Comparison of ENCODE assay signal across 8 cellular contexts in genomic region chr3:157160652-157161480, GRCh38. TPM values are rescaled to one million over a fixed set of nuclear protein-coding genes. Genes with fewer than 3 reads are reported as not detected.
DNase-seq lines count a peak whose midpoint lies in the region; ATAC-seq and TF ChIP-seq lines count a peak whose summit lies in the region.

No MANE protein-coding gene starts in this region.

- H3K4me3 Mint-ChIP-seq in activated naive CD8-positive, alpha-beta T cell = peak overlapping the region; percentile 94

- intact Hi-C loops in cardiac septum (cut with DNase I) = loop anchor here (1.0 to 10.0 kb wide), 3 partner anchors 13 to 84 kb away; no protein-coding TSS in a partner anchor

- H3K36me3 Mint-ChIP-seq in activated naive CD8-positive, alpha-beta T cell = peaks cover 27% of the 10 kb centered on the region

- peak overlapping the region; percentile 99 for H3K27ac Mint-ChIP-seq in activated naive CD8-positive, alpha-beta T cell

- H3K4me1 Mint-ChIP-seq in activated naive CD8-positive, alpha-beta T cell (ENCODE audit: low read depth) = peaks cover 42% of the 10 kb centered on the region

- peak; percentile 35 for ATAC-seq in GM21390 (IDR thresholded peaks at IDR 0.05; ENCODE audit: unreplicated experiment)

- DNase-seq in DMS79 treated with DMSO at 0.1 percent for 48 hours (lab: John Stamatoyannopoulos, UW) (peak; percentile 68), HS-27A (ENCODE audit: low read depth) (peak; percentile 64), cardiac septum (ENCODE audit: low spot score) (peak; percentile 94), pons (ENCODE audit: low spot score) (peak; percentile 75), GM19240 (ENCODE audit: insufficient read length, low spot score) (no peak)

- H3K9me3 Mint-ChIP-seq in activated naive CD8-positive, alpha-beta T cell (ENCODE audit: low read depth) = no peaks in the 10 kb centered on the region

- no peaks in the 10 kb centered on the region for H3K27me3 Mint-ChIP-seq in activated naive CD8-positive, alpha-beta T cell

TF ChIP-seq in PFSK-1, 5 proteins besides CTCF, POLR2A, EP300 and RAD21:
- TF ChIP-seq TAF1 (IDR thresholded peaks at IDR 0.05; ENCODE audit: borderline replicate concordance, insufficient read depth, low read length) = no peak
- peak; percentile 63; the same call in 1 of the 2 replicates for TF ChIP-seq SIN3A (IDR thresholded peaks at IDR 0.05; ENCODE audit: borderline replicate concordance, insufficient read depth, low read length)
- no peak for TF ChIP-seq FOXP2 (optimal IDR thresholded peaks at IDR 0.05; ENCODE audit: borderline replicate concordance, extremely low read depth, extremely low read length, insufficient read depth)
- TF ChIP-seq POLR2AphosphoS5 (IDR thresholded peaks at IDR 0.05; ENCODE audit: low read depth, low read length) = no peak

RNA-seq across cellular contexts. Expression of gene CCNL1, which starts 0.9 kb away (rescaled TPM):
- 22.1 TPM for polyA plus RNA-seq in PFSK-1 (2012; ENCODE audit: insufficient read length, low read depth)
- total RNA-seq in cardiac septum = 41.7 TPM
